Comparison of ENCODE assay signal across 1 cellular context in genomic region chr7:33276729-33277128, GRCh38.
TF ChIP-seq lines count a peak whose summit lies in the region.

No MANE protein-coding gene starts in this region.

TF ChIP-seq in GM12878, 131 proteins besides CTCF, POLR2A, EP300 and RAD21 (continued from another document):
- TF ChIP-seq STAT3 (IDR thresholded peaks at IDR 0.05; ENCODE audit: low read depth, low read length) (no peak), PML (IDR thresholded peaks at IDR 0.05; ENCODE audit: low read length) (no peak), SMAD1 (IDR thresholded peaks at IDR 0.05; ENCODE audit: low read depth, partially characterized antibody) (no peak), KDM1A (IDR thresholded peaks at IDR 0.05; ENCODE audit: borderline replicate concordance) (no peak), BRCA1 (IDR thresholded peaks at IDR 0.05; ENCODE audit: low read depth, low read length) (no peak), SREBF1 (IDR thresholded peaks at IDR 0.05; ENCODE audit: low read length) (no peak), CEBPB (IDR thresholded peaks at IDR 0.05; ENCODE audit: borderline replicate concordance in 1 of 2, low read depth in 2 of 2, low read length in 2 of 2) (no peak), ZNF622 (IDR thresholded peaks at IDR 0.05) (no peak), PAX8 (IDR thresholded peaks at IDR 0.05) (no peak), SREBF2 (IDR thresholded peaks at IDR 0.05; ENCODE audit: low read length) (no peak)
- TF ChIP-seq, protein P1, sequence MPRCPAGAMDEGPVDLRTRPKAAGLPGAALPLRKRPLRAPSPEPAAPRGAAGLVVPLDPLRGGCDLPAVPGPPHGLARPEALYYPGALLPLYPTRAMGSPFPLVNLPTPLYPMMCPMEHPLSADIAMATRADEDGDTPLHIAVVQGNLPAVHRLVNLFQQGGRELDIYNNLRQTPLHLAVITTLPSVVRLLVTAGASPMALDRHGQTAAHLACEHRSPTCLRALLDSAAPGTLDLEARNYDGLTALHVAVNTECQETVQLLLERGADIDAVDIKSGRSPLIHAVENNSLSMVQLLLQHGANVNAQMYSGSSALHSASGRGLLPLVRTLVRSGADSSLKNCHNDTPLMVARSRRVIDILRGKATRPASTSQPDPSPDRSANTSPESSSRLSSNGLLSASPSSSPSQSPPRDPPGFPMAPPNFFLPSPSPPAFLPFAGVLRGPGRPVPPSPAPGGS (IDR thresholded peaks at IDR 0.05; ENCODE audit: borderline replicate concordance, insufficient read depth, low read depth, low read length, poor library complexity, severe bottlenecking): no peak
